9 cellular contexts compared by ENCODE assay signal in genomic region chr4:145557720-145558119, GRCh38.
DNase-seq lines count a peak whose midpoint lies in the region; ATAC-seq, FAIRE-seq and TF ChIP-seq lines count a peak whose summit lies in the region.
"Had no signal": no experiment of that assay in that cellular context is flagged by ENCODE, and none has a peak within 500 bp of the region (broad histone marks: within the 10 kb centered on the region; RNA-seq: fewer than 3 reads in every experiment).

No MANE protein-coding gene starts in this region.

- DNase-seq in NCI-H1436 (lab: John Stamatoyannopoulos, UW) (peak; percentile 24), NCI-H1436 treated with DMSO at 0.1 percent for 48 hours (lab: John Stamatoyannopoulos, UW) (no peak), MV-4-11 (lab: John Stamatoyannopoulos, UW) (peak; percentile 27), cardiac fibroblast (ENCODE audit: low read depth in 2 of 2) (peak; percentile 80 to 84), kidney tubule cell (ENCODE audit: low spot score) (peak; percentile 74)
- peak; percentile 10 to 26 (median 14) for DNase-seq in stimulated activated CD4-positive, alpha-beta T cell treated with anti-CD3 and anti-CD28 coated beads, TNF-alpha, amount 100 ng/mL, for 4 hours (ENCODE audit: low read depth in 3 of 3)

- FAIRE-seq in TTC549 (lab: Jason Lieb, UNC): peak; percentile 19

- peak; percentile 90 for ATAC-seq in HG02571 (IDR thresholded peaks at IDR 0.05; ENCODE audit: unreplicated experiment)

- peak; percentile 97 for TF ChIP-seq CTCF in cardiac fibroblast (IDR thresholded peaks at IDR 0.05; ENCODE audit: low read depth, low read length)

- no peak overlapping the region for H3K4me3 ChIP-seq in cardiac fibroblast (replicated peaks in 1 of 2; ENCODE audit: low read depth in 2 of 2, low read length in 2 of 2)
- H3K4me3 ChIP-seq: BLaER1 treated with 17β-estradiol and CSF1 and Interleukin-3, amounts not matched to agents 10 nM and 100 nM had no signal
